Comparison of ENCODE assay signal across 23 cellular contexts in the genomic region with DNA sequence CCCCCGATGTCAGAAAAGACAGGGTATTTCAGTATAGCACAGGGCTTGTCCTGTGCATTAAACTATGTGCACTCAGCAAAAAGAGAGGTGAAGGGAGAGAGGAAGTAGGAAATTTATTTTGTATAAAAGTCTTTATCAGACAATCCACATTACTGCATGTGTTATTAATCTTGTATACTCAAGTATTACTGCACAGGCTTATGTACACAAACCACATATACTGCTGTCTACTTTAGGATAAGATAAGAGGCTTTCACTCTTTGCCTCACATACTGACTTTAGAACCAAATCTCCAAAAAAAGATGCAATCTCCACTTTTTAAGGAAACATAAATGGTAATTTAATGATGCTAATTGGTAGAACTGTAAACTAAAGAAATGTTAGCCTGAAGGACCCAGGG.
DNase-seq lines count a peak whose midpoint lies in the region; ATAC-seq and TF ChIP-seq lines count a peak whose summit lies in the region.
"Had no signal": no experiment of that assay in that cellular context is flagged by ENCODE, and none has a peak within 500 bp of the region (broad histone marks: within the 10 kb centered on the region; RNA-seq: fewer than 3 reads in every experiment).

No MANE protein-coding gene starts in this region.

- TF ChIP-seq CTCF in fibroblast of the aortic adventitia (IDR thresholded peaks at IDR 0.05; ENCODE audit: insufficient read depth, low read length): no peak
- TF ChIP-seq CTCF in uterus (IDR thresholded peaks at IDR 0.05): no peak
- no peak for TF ChIP-seq CTCF in transverse colon (IDR thresholded peaks at IDR 0.05)

- no peak overlapping the region for H3K4me3 ChIP-seq in BLaER1 treated with 17β-estradiol and CSF1 and Interleukin-3, amounts not matched to agents 10 nM and 100 nM
- H3K4me3 ChIP-seq in fibroblast of the aortic adventitia (ENCODE audit: low read depth, low read length) (no peak overlapping the region), uterus (no peak overlapping the region), transverse colon (no peak overlapping the region)
- H3K4me3 ChIP-seq: SJSA1 had no signal

- POLR2A ChIA-PET in T-cell (lab: Charles Lee): no interaction called here

- WGBS in transverse colon (ENCODE audit: low coverage in 1 of 2), 2 donors: 35 to 40% methylated on average over 1 of the region's 1 CpG

- no peak overlapping the region for H3K27ac ChIP-seq in BLaER1 treated with 17β-estradiol and CSF1 and Interleukin-3, amounts not matched to agents 10 nM and 100 nM
- peak overlapping the region; percentile 86 to 95 for H3K27ac ChIP-seq in uterus
- no peak overlapping the region for H3K27ac ChIP-seq in transverse colon
- H3K27ac ChIP-seq: SJSA1 had no signal

- H3K27ac Mint-ChIP-seq in T-helper 17 cell (peak overlapping the region; percentile 27), T-cell (no peak overlapping the region)
- H3K27ac Mint-ChIP-seq: CD4-positive, alpha-beta T cell had no signal

- TF ChIP-seq POLR2A in uterus (IDR thresholded peaks at IDR 0.05): no peak
- no peak for TF ChIP-seq POLR2A in transverse colon (IDR thresholded peaks at IDR 0.05)

- no peak for TF ChIP-seq EP300 in transverse colon (IDR thresholded peaks at IDR 0.05; ENCODE audit: low read depth)

- no peak overlapping the region for H3K9ac ChIP-seq in BLaER1 treated with 17β-estradiol and CSF1 and Interleukin-3, amounts not matched to agents 10 nM and 100 nM

- H3K9me3 Mint-ChIP-seq in T-cell: peaks cover 0 to 2% (median 0%) of the 10 kb centered on the region in 3 donors
- H3K9me3 Mint-ChIP-seq: CD4-positive, alpha-beta T cell had no signal

- no peaks in the 10 kb centered on the region for H3K36me3 ChIP-seq in BLaER1 treated with 17β-estradiol and CSF1 and Interleukin-3, amounts not matched to agents 10 nM and 100 nM
- H3K36me3 ChIP-seq in uterus: no peaks in the 10 kb centered on the region
- no peaks in the 10 kb centered on the region for H3K36me3 ChIP-seq in transverse colon
- H3K36me3 ChIP-seq: BE2C, SJSA1 had no signal

- H3K4me1 Mint-ChIP-seq in T-helper 17 cell: peaks cover 11% of the 10 kb centered on the region
- H3K4me1 Mint-ChIP-seq in T-cell: peaks cover 32 to 42% (median 37%) of the 10 kb centered on the region in 3 donors

- no peak overlapping the region for H3K4me3 Mint-ChIP-seq in T-helper 17 cell
- H3K4me3 Mint-ChIP-seq in T-cell: no peak overlapping the region
- H3K4me3 Mint-ChIP-seq: CD4-positive, alpha-beta T cell had no signal

- CTCF ChIA-PET in T-cell (lab: Charles Lee): interaction anchor here in 1 of 2 donors (0.6 kb wide), 1 partner anchor 519 kb away, joined by 4 read pairs; no protein-coding TSS in a partner anchor

- no peaks in the 10 kb centered on the region for H3K9me3 ChIP-seq in BLaER1 treated with 17β-estradiol and CSF1 and Interleukin-3, amounts not matched to agents 10 nM and 100 nM (replicated peaks in 1 of 11)
- no peaks in the 10 kb centered on the region for H3K9me3 ChIP-seq in T-helper 17 cell (ENCODE audit: control insufficient read depth, low read length, poor library complexity, severe bottlenecking)
- no peaks in the 10 kb centered on the region for H3K9me3 ChIP-seq in uterus
- no peaks in the 10 kb centered on the region for H3K9me3 ChIP-seq in transverse colon
- H3K9me3 ChIP-seq: BE2C, SJSA1 had no signal

- H3K36me3 Mint-ChIP-seq in T-helper 17 cell (ENCODE audit: low read depth) (peaks cover 2% of the 10 kb centered on the region), T-cell (no peaks in the 10 kb centered on the region)

- ATAC-seq in T-helper 17 cell (no peak), HG02678 (IDR thresholded peaks at IDR 0.05; ENCODE audit: unreplicated experiment) (no peak), T-cell (replicated peaks in 1 of 4) (no peak)
- ATAC-seq: HCT116 had no signal

- H3K27me3 ChIP-seq in BLaER1 treated with 17β-estradiol and CSF1 and Interleukin-3, amounts not matched to agents 10 nM and 100 nM: no peaks in the 10 kb centered on the region
- H3K27me3 ChIP-seq in uterus: no peaks in the 10 kb centered on the region
- H3K27me3 ChIP-seq in transverse colon: no peaks in the 10 kb centered on the region
- H3K27me3 ChIP-seq: BE2C, SJSA1 had no signal

- in situ Hi-C loops in transverse colon (cut with MboI; ENCODE audit: low pct_ligation_motif_present in 1 of 4, low pct_unique_long_range_greater_than_20kb in 1 of 4, low sequenced_read_pairs in 3 of 4): no loop called here

- H3K4me1 ChIP-seq in BLaER1 treated with 17β-estradiol and CSF1 and Interleukin-3, amounts not matched to agents 10 nM and 100 nM: peaks cover 27 to 43% (median 31%) of the 10 kb centered on the region in 10 experiments
- H3K4me1 ChIP-seq in uterus (no peaks in the 10 kb centered on the region), transverse colon (no peaks in the 10 kb centered on the region)
- H3K4me1 ChIP-seq: BE2C had no signal

- H4K20me1 ChIP-seq in BLaER1 treated with 17β-estradiol and CSF1 and Interleukin-3, amounts not matched to agents 10 nM and 100 nM: no peaks in the 10 kb centered on the region

- H3K4me2 ChIP-seq in BLaER1 treated with 17β-estradiol and CSF1 and Interleukin-3, amounts not matched to agents 10 nM and 100 nM: peak overlapping the region in 8 of 11 experiments; percentile 6 to 44 (median 18); a peak in 6 of 22 replicates

- DNase-seq in T-helper 17 cell (no peak), fibroblast of the aortic adventitia (ENCODE audit: low read depth) (peak; percentile 49), uterus (no peak), transverse colon (no peak), T-cell (no peak)
- DNase-seq: ACHN; BE2C; CD4-positive, alpha-beta T cell; KG1; MM.1S; NCI-H1048; NCI-H1417; NCI-H1694; NCI-H2081; NCI-H226; NCI-H510A; NCI-H69; Right ventricle myocardium superior; RPMI8226 had no signal

- no peaks in the 10 kb centered on the region for H3K27me3 Mint-ChIP-seq in T-helper 17 cell
- H3K27me3 Mint-ChIP-seq in T-cell: no peaks in the 10 kb centered on the region
- H3K27me3 Mint-ChIP-seq: CD4-positive, alpha-beta T cell had no signal

- intact Hi-C loops in uterus (cut with DNase I; ENCODE audit: low total_unique reads): no loop called here
- intact Hi-C loops in transverse colon (cut with DNase I; ENCODE audit: low total_unique reads): no loop called here

Comparison
In these comparisons a context has a peak if more than half of its experiments do, and no peak if none do; other contexts are left out.
1. H3K27ac ChIP-seq: peak in uterus (2 of 2); none in BLaER1 treated with 17β-estradiol and CSF1 and Interleukin-3, amounts not matched to agents 10 nM and 100 nM (0 of 11) and transverse colon (0 of 4).